In genomic region chr3:21055015-21055414, GRCh38 we compare ENCODE assay signal across 25 cellular contexts.
"Had no signal": no experiment of that assay in that cellular context is flagged by ENCODE, and none has a peak within 500 bp of the region (broad histone marks: within the 10 kb centered on the region; RNA-seq: fewer than 3 reads in every experiment).

No MANE protein-coding gene starts in this region.

- H3K27me3 ChIP-seq: brain microvascular endothelial cell, hepatocyte, ovary, stomach, tibial artery had no signal

- H3K36me3 ChIP-seq: brain microvascular endothelial cell, ovary, stomach, tibial artery had no signal

- H3K4me3 ChIP-seq: hepatocyte, ovary, smooth muscle cell, stomach, tibial artery had no signal

- DNase-seq: activated CD4-positive, alpha-beta memory T cell treated with anti-CD3 and anti-CD28 coated beads for 36 hours; activated CD4-positive, alpha-beta T cell treated with anti-CD3 and anti-CD28 coated beads for 4 hours; activated CD8-positive, alpha-beta memory T cell treated with anti-CD3 and anti-CD28 coated beads, Interleukin-2, amount 50 U/mL, for 48 hours; activated gamma-delta T cell treated with Interleukin-2 at 50 U/mL for 16 hours; activated naive CD4-positive, alpha-beta T cell treated with anti-CD3 and anti-CD28 coated beads, Interleukin-2, amount 50 U/mL, for 16 hours; activated T-cell treated with anti-CD3 and anti-CD28 coated beads, Interleukin-2, amount 50 U/mL, for 24 hours; amniotic stem cell; brain microvascular endothelial cell; central memory CD4-positive, alpha-beta T cell; foreskin melanocyte; islet precursor cell; midbrain; naive thymus-derived CD4-positive, alpha-beta T cell; ovary; stimulated activated CD4-positive, alpha-beta T cell treated with anti-CD3 and anti-CD28 coated beads, Interleukin-1b, Interleukin-23, amount 100 ng/mL, for 48 hours; stimulated activated naive B cell treated with anti-CD40 and anti-IgM and Interleukin-4, amounts not matched to agents 10 μg/mL and 1 μg/mL and 100 μg/mL, for 72 hours; stomach; SW 1271; T-helper 9 cell; tibial artery had no signal

- H3K9me3 ChIP-seq: ovary, stomach, tibial artery had no signal

- ATAC-seq: activated T-helper 17 cell treated with anti-CD3 and anti-CD28 coated beads, Interleukin-2, amount 50 U/mL, for 72 hours; esophagus mucosa; naive thymus-derived CD4-positive, alpha-beta T cell; stimulated activated naive B cell treated with anti-CD40 and anti-IgM and Interleukin-4, amounts not matched to agents 10 μg/mL and 1 μg/mL and 100 μg/mL, for 72 hours had no signal

- H3K27ac ChIP-seq: brain microvascular endothelial cell, hepatocyte, ovary, stomach, tibial artery, VCaP had no signal
